ENCODE assay signal across 8 cellular contexts in the genomic region with DNA sequence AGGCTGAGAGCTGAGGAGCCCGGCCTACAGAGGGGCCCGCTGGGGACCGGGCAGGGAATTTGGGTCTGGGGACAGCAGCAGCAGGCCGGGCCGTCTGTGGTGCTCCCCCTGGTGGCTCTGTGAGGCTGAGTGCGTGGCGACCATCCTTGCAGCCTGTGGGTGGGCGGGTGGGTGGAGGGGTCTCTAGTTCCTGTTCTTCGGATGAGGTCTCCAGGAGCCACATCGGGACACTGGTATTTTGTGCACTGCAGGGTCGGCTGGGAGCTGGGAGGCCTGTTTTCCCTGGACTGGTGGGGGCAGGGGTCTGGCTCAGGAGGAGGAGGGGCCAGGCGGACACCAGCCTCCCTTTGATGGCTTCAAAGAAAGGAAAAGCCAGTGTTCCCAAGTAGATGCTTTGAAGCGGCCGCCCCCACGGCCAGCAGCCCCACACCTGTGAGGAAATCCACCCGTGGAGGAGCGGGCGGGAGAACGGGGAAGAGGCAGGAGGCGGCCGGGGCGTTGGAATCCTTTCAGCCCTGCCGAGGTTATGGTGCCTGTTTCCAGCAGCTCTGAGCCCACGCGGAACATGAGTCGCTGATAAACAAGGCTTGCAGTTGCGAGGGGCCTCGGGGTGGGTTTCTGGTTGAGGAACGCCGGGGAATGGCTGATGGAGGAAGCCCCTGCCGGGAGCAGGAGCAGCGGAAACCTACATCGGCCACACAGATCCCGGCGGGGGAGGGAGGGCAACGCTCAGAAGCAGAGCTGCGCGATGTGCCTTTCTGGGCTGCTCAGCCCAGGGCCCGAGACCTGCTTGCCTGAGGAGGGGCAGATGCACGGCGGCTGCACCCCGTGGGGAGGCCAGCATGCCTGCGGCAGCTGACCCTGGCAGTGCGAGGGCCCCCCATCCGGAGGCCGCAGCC.
DNase-seq lines count a peak whose midpoint lies in the region; ATAC-seq and TF ChIP-seq lines count a peak whose summit lies in the region.

No MANE protein-coding gene starts in this region.

- H3K27ac ChIP-seq in uterus = no peak overlapping the region

- no peak for DNase-seq in activated naive CD4-positive, alpha-beta T cell treated with Interleukin-2 at 50 U/mL for 16 hours
- DNase-seq in chondrocyte (ENCODE audit: low spot score) = no peak
- DNase-seq in memory B cell (ENCODE audit: low spot score in 2 of 2) = no peak
- DNase-seq in uterus = no peak
- DNase-seq in activated effector memory CD4-positive, alpha-beta T cell treated with anti-CD3 and anti-CD28 coated beads, Interleukin-2, amount 50 U/mL, for 16 hours = no peak
- DNase-seq in NCI-H524 treated with DMSO at 0.1 percent for 48 hours (lab: John Stamatoyannopoulos, UW) = no peak

- intact Hi-C loops in uterus (cut with DNase I; ENCODE audit: low total_unique reads) = no loop called here

- no peaks in the 10 kb centered on the region for H3K4me1 ChIP-seq in uterus

- H3K4me3 Mint-ChIP-seq in activated naive CD4-positive, alpha-beta T cell treated with anti-CD3 and anti-CD28 coated beads, Interleukin-2, amount 50 U/mL, for 24 hours = peak overlapping the region; percentile 71
- H3K4me3 Mint-ChIP-seq in chondrocyte (ENCODE audit: unreplicated experiment) (peak overlapping the region; percentile 68), memory B cell (peak overlapping the region; percentile 18)

- no peaks in the 10 kb centered on the region for H3K27me3 Mint-ChIP-seq in activated naive CD4-positive, alpha-beta T cell treated with anti-CD3 and anti-CD28 coated beads, Interleukin-2, amount 50 U/mL, for 24 hours
- H3K27me3 Mint-ChIP-seq in chondrocyte (ENCODE audit: low read depth) = peaks cover 3% of the 10 kb centered on the region
- H3K27me3 Mint-ChIP-seq in memory B cell = peaks cover 16% of the 10 kb centered on the region

- no peak for TF ChIP-seq POLR2A in uterus (IDR thresholded peaks at IDR 0.05)

- H3K27me3 ChIP-seq in uterus = no peaks in the 10 kb centered on the region

- H3K9me3 Mint-ChIP-seq in activated naive CD4-positive, alpha-beta T cell treated with anti-CD3 and anti-CD28 coated beads, Interleukin-2, amount 50 U/mL, for 24 hours = no peaks in the 10 kb centered on the region
- H3K9me3 Mint-ChIP-seq in chondrocyte (ENCODE audit: low read depth) (no peaks in the 10 kb centered on the region), memory B cell (no peaks in the 10 kb centered on the region)

- no peaks in the 10 kb centered on the region for H3K36me3 ChIP-seq in uterus

- H3K27ac Mint-ChIP-seq in activated naive CD4-positive, alpha-beta T cell treated with anti-CD3 and anti-CD28 coated beads, Interleukin-2, amount 50 U/mL, for 24 hours = no peak overlapping the region
- no peak overlapping the region for H3K27ac Mint-ChIP-seq in chondrocyte (ENCODE audit: unreplicated experiment)
- no peak overlapping the region for H3K27ac Mint-ChIP-seq in memory B cell

- peaks cover 19% of the 10 kb centered on the region for H3K4me1 Mint-ChIP-seq in activated naive CD4-positive, alpha-beta T cell treated with anti-CD3 and anti-CD28 coated beads, Interleukin-2, amount 50 U/mL, for 24 hours
- H3K4me1 Mint-ChIP-seq in chondrocyte (ENCODE audit: low read depth) = peaks cover 15% of the 10 kb centered on the region
- H3K4me1 Mint-ChIP-seq in memory B cell = peaks cover 6% of the 10 kb centered on the region

- no peak for ATAC-seq in memory B cell (ENCODE audit: low read depth)
- no peak for ATAC-seq in HG03457 (IDR thresholded peaks at IDR 0.05; ENCODE audit: unreplicated experiment)

- H3K36me3 Mint-ChIP-seq in activated naive CD4-positive, alpha-beta T cell treated with anti-CD3 and anti-CD28 coated beads, Interleukin-2, amount 50 U/mL, for 24 hours = peaks cover 4% of the 10 kb centered on the region
- H3K36me3 Mint-ChIP-seq in chondrocyte (ENCODE audit: low read depth) (no peaks in the 10 kb centered on the region), memory B cell (peaks cover 3% of the 10 kb centered on the region)

- peak overlapping the region; percentile 20 to 21 for H3K4me3 ChIP-seq in uterus

- TF ChIP-seq CTCF in chondrocyte (IDR thresholded peaks at IDR 0.05) = peak; percentile 85
- TF ChIP-seq CTCF in uterus (IDR thresholded peaks at IDR 0.05) = peak in 1 of 4 experiments; percentile 7

- no peaks in the 10 kb centered on the region for H3K9me3 ChIP-seq in uterus

Comparison
In these comparisons a context has a peak if more than half of its experiments do, and no peak if none do; other contexts are left out.
1. H3K4me3 Mint-ChIP-seq: peak in every context shown above with its lines; median percentile 71 in activated naive CD4-positive, alpha-beta T cell treated with anti-CD3 and anti-CD28 coated beads, Interleukin-2, amount 50 U/mL, for 24 hours; 68 in chondrocyte; 18 in memory B cell.